ENCODE assay signal across 1 cellular context in the genomic region with DNA sequence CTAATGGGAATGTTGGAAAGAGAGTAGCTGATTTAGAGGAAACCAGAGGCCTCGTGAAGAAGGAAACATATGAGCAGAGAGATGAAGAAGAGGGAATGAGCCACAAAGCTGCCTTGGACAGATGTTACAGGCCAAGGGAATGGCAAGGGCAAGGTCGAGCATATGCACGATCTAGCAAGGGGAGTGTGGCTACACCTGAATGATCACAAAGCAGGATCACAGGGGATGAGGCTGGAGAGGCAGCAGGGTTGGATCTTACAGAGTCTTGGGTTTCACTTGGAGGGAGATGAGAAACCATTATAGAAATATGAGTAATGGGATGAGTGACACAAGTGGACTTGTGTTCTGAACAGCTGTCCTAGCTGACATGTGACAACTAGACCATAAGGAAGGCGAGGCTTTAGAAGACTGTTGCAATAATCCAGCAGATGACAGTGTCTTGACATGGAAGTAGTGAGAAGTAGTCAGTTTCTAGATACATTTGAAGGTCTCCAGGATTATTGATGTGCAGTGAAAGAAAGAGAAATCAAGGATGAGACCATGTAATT.
TF ChIP-seq lines count a peak whose summit lies in the region.

No MANE protein-coding gene starts in this region.

TF ChIP-seq in K562, 482 proteins besides CTCF, POLR2A, EP300 and RAD21:
- TF ChIP-seq TOE1 (IDR thresholded peaks at IDR 0.05; ENCODE audit: borderline replicate concordance) = no peak
- no peak for TF ChIP-seq TOE1 (CRISPR knock-in tag; IDR thresholded peaks at IDR 0.05; ENCODE audit: borderline replicate concordance, low read depth)
- TF ChIP-seq NFE2 (IDR thresholded peaks at IDR 0.05; ENCODE audit: low read depth) = no peak
- TF ChIP-seq, protein P1, sequence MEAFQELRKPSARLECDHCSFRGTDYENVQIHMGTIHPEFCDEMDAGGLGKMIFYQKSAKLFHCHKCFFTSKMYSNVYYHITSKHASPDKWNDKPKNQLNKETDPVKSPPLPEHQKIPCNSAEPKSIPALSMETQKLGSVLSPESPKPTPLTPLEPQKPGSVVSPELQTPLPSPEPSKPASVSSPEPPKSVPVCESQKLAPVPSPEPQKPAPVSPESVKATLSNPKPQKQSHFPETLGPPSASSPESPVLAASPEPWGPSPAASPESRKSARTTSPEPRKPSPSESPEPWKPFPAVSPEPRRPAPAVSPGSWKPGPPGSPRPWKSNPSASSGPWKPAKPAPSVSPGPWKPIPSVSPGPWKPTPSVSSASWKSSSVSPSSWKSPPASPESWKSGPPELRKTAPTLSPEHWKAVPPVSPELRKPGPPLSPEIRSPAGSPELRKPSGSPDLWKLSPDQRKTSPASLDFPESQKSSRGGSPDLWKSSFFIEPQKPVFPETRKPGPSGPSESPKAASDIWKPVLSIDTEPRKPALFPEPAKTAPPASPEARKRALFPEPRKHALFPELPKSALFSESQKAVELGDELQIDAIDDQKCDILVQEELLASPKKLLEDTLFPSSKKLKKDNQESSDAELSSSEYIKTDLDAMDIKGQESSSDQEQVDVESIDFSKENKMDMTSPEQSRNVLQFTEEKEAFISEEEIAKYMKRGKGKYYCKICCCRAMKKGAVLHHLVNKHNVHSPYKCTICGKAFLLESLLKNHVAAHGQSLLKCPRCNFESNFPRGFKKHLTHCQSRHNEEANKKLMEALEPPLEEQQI (IDR thresholded peaks at IDR 0.05) = no peak
- TF ChIP-seq, protein P2, sequence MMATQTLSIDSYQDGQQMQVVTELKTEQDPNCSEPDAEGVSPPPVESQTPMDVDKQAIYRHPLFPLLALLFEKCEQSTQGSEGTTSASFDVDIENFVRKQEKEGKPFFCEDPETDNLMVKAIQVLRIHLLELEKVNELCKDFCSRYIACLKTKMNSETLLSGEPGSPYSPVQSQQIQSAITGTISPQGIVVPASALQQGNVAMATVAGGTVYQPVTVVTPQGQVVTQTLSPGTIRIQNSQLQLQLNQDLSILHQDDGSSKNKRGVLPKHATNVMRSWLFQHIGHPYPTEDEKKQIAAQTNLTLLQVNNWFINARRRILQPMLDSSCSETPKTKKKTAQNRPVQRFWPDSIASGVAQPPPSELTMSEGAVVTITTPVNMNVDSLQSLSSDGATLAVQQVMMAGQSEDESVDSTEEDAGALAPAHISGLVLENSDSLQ (IDR thresholded peaks at IDR 0.05) = 0 out of 2 replicates have a peak, but pooled peaks have one; percentile 13
